In the genomic region with DNA sequence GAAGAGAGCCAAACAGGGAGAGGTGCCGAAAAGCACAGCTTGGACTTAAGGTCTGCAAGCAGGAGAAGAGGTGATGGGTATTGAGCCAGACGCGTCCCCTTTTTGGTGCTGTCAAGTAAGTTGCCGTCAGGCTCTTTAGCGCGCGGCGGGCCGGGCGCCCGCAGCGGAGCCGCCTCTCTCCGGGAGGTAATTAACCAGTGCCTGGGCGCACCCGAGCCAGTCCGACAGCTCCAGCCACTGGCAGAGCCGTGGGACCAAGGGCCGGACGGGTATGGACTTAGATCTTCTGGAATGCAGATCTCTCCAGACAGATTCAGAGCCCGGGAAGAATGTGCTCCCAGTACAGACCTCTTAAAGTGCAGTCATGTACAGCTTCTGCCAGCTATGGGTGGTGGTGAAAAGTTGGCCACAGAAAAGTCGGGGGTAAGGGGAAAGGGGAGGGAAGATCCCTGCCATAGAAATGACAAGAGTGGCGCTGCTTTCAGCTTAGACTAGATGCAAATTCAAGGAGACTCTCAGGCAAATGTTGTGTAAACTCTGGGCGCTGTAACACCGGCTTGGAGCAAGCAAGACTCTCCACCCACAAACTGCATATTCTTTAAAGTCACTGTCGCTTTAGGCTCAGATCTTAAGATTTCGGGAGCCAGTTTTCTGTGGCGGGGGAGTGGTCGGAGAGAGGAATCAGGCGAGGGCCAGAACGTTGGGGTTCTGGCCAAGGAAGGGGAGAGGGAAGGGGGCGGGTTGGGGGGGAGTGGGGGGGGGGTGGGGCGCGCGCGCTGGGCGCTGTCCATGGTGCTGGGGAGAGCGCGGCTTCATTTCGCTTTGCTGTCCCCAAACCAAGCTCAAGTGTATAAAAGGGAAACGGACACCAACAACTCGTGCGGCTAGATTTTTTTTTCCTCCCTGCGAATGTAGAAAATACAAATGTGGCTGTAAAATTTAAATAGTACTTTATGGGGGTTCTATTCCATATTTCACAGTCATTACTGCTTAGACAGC, we compare ENCODE assay signal across 9 cellular contexts. TPM values are rescaled to one million over a fixed set of nuclear protein-coding genes. Genes with fewer than 3 reads are reported as not detected.
A peak's percentile ranks its signal among the peaks of the same experiment; 100 is the strongest.
DNase-seq lines count a peak whose midpoint lies in the region; ATAC-seq and TF ChIP-seq lines count a peak whose summit lies in the region.
"Had no signal": no experiment of that assay in that cellular context is flagged by ENCODE, and none has a peak within 500 bp of the region (broad histone marks: within the 10 kb centered on the region; RNA-seq: fewer than 3 reads in every experiment).

No MANE protein-coding gene starts in this region.

- peak; percentile 11 for DNase-seq in NCI-H345 treated with DMSO at 0.1 percent for 48 hours (lab: John Stamatoyannopoulos, UW; ENCODE audit: unreplicated experiment)
- no peak for DNase-seq in NCI-H345 (lab: John Stamatoyannopoulos, UW)
- DNase-seq in NT2/D1 (ENCODE audit: low read depth, low spot score): no peak
- DNase-seq in fibroblast of villous mesenchyme (ENCODE audit: low read depth): no peak
- DNase-seq in retina: peak; percentile 89
- no peak for DNase-seq in ureter (ENCODE audit: low spot score)
- DNase-seq in activated CD4-positive, alpha-beta T cell treated with anti-CD3 and anti-CD28 coated beads for 4 hours: no peak
- DNase-seq: activated CD4-positive, alpha-beta T cell treated with anti-CD3 and anti-CD28 coated beads, Interleukin-2, amount 50 U/mL, for 4 hours had no signal

- peaks cover 97% of the 10 kb centered on the region for H3K27me3 ChIP-seq in NT2/D1 (ENCODE audit: insufficient read depth, insufficient read length)

- no peaks in the 10 kb centered on the region for H3K36me3 ChIP-seq in NT2/D1 (ENCODE audit: insufficient read depth, insufficient read length, low read length)

- TF ChIP-seq CTCF in fibroblast of villous mesenchyme (IDR thresholded peaks at IDR 0.05; ENCODE audit: insufficient read depth, low read depth, low read length): no peak

- H3K4me1 ChIP-seq in NT2/D1 (ENCODE audit: insufficient read depth, insufficient read length): no peaks in the 10 kb centered on the region

- no peak overlapping the region for H3K9ac ChIP-seq in NT2/D1 (ENCODE audit: insufficient read length, low read depth)

- no peaks in the 10 kb centered on the region for H3K9me3 ChIP-seq in NT2/D1 (ENCODE audit: insufficient read depth, low read length)

- ATAC-seq in HG03378 (IDR thresholded peaks at IDR 0.05; ENCODE audit: unreplicated experiment): no peak

- peak overlapping the region; percentile 18 for H3K4me3 ChIP-seq in NT2/D1 (ENCODE audit: insufficient read length, low read depth)
- peak overlapping the region; percentile 24 for H3K4me3 ChIP-seq in fibroblast of villous mesenchyme (ENCODE audit: low read depth, low read length)

RNA-seq across cellular contexts. Expression of a gene that starts 29.2 kb away (rescaled TPM):
- total RNA-seq in fibroblast of villous mesenchyme (29.8 and 68.3 TPM in 2 replicates), ureter (64.4 TPM)

RNA-seq across cellular contexts. Expression of a gene that starts 31.2 kb away (rescaled TPM):
- total RNA-seq in fibroblast of villous mesenchyme (27.6 and 30.3 TPM in 2 replicates), ureter (18.8 TPM)

Comparison
In these comparisons a context has a peak if more than half of its experiments do, and no peak if none do; other contexts are left out.
1. DNase-seq: peak in NCI-H345 treated with DMSO at 0.1 percent for 48 hours (single experiment) and retina (single experiment); none in NCI-H345 (single experiment), NT2/D1 (single experiment), fibroblast of villous mesenchyme (single experiment), ureter (single experiment) and activated CD4-positive, alpha-beta T cell treated with anti-CD3 and anti-CD28 coated beads for 4 hours (0 of 2).